In the genomic region with DNA sequence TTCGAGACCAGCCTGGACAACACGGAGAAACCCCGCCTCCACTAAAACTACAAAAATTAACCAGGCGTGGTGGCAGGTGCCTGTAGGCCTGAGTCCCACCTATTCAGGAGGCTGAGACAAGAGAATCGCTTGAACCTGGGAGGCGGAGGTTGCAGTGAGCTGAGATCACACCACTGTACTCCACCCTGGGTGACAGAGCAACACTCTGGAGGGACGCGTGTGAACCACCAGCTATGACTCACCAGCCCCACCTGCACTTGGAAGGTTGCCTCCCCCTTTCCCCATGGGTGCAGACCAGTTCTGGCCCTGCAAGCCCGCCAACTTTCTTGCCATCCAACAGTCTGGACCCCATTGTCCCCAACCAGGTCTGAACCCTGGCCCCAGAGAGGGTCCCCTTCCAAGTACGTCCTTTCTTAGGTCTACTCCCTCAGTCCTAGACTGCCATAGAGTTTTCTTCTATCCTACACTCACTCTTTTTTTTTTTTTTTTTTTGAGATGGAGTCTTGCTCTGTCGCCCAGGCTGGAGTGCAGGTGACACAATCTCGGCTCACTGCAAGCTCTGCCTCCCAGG, we compare ENCODE assay signal across 20 cellular contexts. TPM values are rescaled to one million over a fixed set of nuclear protein-coding genes. Genes with fewer than 3 reads are reported as not detected.
A peak's percentile ranks its signal among the peaks of the same experiment; 100 is the strongest.
DNase-seq lines count a peak whose midpoint lies in the region; ATAC-seq and TF ChIP-seq lines count a peak whose summit lies in the region.
"Had no signal": no experiment of that assay in that cellular context is flagged by ENCODE, and none has a peak within 500 bp of the region (broad histone marks: within the 10 kb centered on the region; RNA-seq: fewer than 3 reads in every experiment).

No MANE protein-coding gene starts in this region.

- H3K27me3 ChIP-seq in IMR-90 (ENCODE audit: control insufficient read depth, insufficient read depth, low read length), result no peaks in the 10 kb centered on the region
- H3K27me3 ChIP-seq: breast epithelium, heart left ventricle had no signal

- H3K27ac Mint-ChIP-seq in Calu3 (ENCODE audit: unreplicated experiment), result peak overlapping the region; percentile 90
- H3K27ac Mint-ChIP-seq in activated CD8-positive, alpha-beta memory T cell treated with anti-CD3 and anti-CD28 coated beads, Interleukin-2, amount 10 ng/mL, durations not matched to agents 7 days and 5 days, result no peak overlapping the region
- H3K27ac Mint-ChIP-seq: activated CD4-positive, alpha-beta T cell treated with anti-CD3 and anti-CD28 coated beads for 36 hours; activated T-helper 2 cell treated with anti-CD3 and anti-CD28 coated beads, Interferon-gamma antibody, Interleukin-2, Interleukin-4, amounts not matched to agents 10 μg/mL and 5 μg/mL and 100 μg/mL, durations not matched to agents 14 hours and 24 hours and 36 hours; CD4-positive, alpha-beta T cell had no signal

- H3K27me3 Mint-ChIP-seq in Calu3 (ENCODE audit: unreplicated experiment), result no peaks in the 10 kb centered on the region
- no peaks in the 10 kb centered on the region for H3K27me3 Mint-ChIP-seq in activated CD8-positive, alpha-beta memory T cell treated with anti-CD3 and anti-CD28 coated beads, Interleukin-2, amount 10 ng/mL, durations not matched to agents 7 days and 5 days
- H3K27me3 Mint-ChIP-seq: CD4-positive, alpha-beta T cell had no signal

- 100% methylated on average over 1 of the region's 12 CpGs; no CpG with 5 or more reads in 1 of the 2 experiments for WGBS in IMR-90 (ENCODE audit: extremely low coverage in 2 of 2, insufficient read length in 1 of 2), 2 experiments

- peaks cover 35% of the 10 kb centered on the region for H3K36me3 Mint-ChIP-seq in Calu3 (ENCODE audit: insufficient read depth, unreplicated experiment)
- no peaks in the 10 kb centered on the region for H3K36me3 Mint-ChIP-seq in activated CD8-positive, alpha-beta memory T cell treated with anti-CD3 and anti-CD28 coated beads, Interleukin-2, amount 10 ng/mL, durations not matched to agents 7 days and 5 days

- H3K9me3 ChIP-seq in IMR-90 (ENCODE audit: control insufficient read depth, insufficient read depth, low read length), result no peaks in the 10 kb centered on the region
- H3K9me3 ChIP-seq: breast epithelium, HAP-1, heart left ventricle, lower lobe of right lung had no signal

- H3K14ac ChIP-seq in IMR-90 (replicated peaks; ENCODE audit: low read depth, low read length), result no peak overlapping the region; the same call in 1 of the 2 replicates

- H2AFZ ChIP-seq in IMR-90 (replicated peaks; ENCODE audit: low read length, poor library complexity), result no peak overlapping the region

- no peak overlapping the region for H3K4me2 ChIP-seq in IMR-90 (ENCODE audit: low read depth, low read length)

- H4K20me1 ChIP-seq in IMR-90 (ENCODE audit: insufficient read depth, low read length), result peaks cover 5% of the 10 kb centered on the region; the same call in 1 of the 2 replicates

- H3K23ac ChIP-seq in IMR-90 (ENCODE audit: low read depth, low read length), result no peak overlapping the region

- no peak overlapping the region for H2AK9ac ChIP-seq in IMR-90 (replicated peaks; ENCODE audit: low read depth, low read length, poor library complexity)

- ATAC-seq in IMR-90 (ENCODE audit: low read depth), result no peak
- no peak for ATAC-seq in activated CD8-positive, alpha-beta memory T cell treated with anti-CD3 and anti-CD28 coated beads, Interleukin-2, amount 10 ng/mL, durations not matched to agents 7 days and 5 days
- ATAC-seq: activated CD4-positive, alpha-beta T cell treated with anti-CD3 and anti-CD28 coated beads for 36 hours; heart left ventricle had no signal

- no peak for TF ChIP-seq POLR2A in IMR-90 (IDR thresholded peaks at IDR 0.05; ENCODE audit: low read depth, low read length)

- no peak overlapping the region for H3K4ac ChIP-seq in IMR-90 (ENCODE audit: low read depth, low read length)

- no peaks in the 10 kb centered on the region for H3K36me3 ChIP-seq in IMR-90 (ENCODE audit: control insufficient read depth, insufficient read depth, low read length)
- H3K36me3 ChIP-seq: breast epithelium, HAP-1, heart left ventricle, lower lobe of right lung had no signal

- TF ChIP-seq CTCF in Calu3 (IDR thresholded peaks at IDR 0.05; ENCODE audit: unreplicated experiment), result no peak
- TF ChIP-seq CTCF in IMR-90 (conservative IDR thresholded peaks at IDR 0.05; ENCODE audit: low read depth, low read length), result no peak

- H3K4me3 Mint-ChIP-seq in Calu3 (ENCODE audit: low read depth, unreplicated experiment), result peak overlapping the region; percentile 13
- no peak overlapping the region for H3K4me3 Mint-ChIP-seq in activated CD8-positive, alpha-beta memory T cell treated with anti-CD3 and anti-CD28 coated beads, Interleukin-2, amount 10 ng/mL, durations not matched to agents 7 days and 5 days
- H3K4me3 Mint-ChIP-seq: activated CD4-positive, alpha-beta T cell treated with anti-CD3 and anti-CD28 coated beads for 36 hours; CD4-positive, alpha-beta T cell had no signal

- no peak overlapping the region for H4K91ac ChIP-seq in IMR-90 (ENCODE audit: insufficient read depth, low read depth, low read length)

- no TSS peak for BruUV-seq in Calu3 (replicated peaks; lab: Mats Ljungman, UMichigan)
- no TSS peak for BruUV-seq in IMR-90 (replicated peaks; lab: Mats Ljungman, UMichigan)

- no peak overlapping the region for H3K56ac ChIP-seq in IMR-90 (ENCODE audit: extremely low read depth, insufficient read depth, low read length)

- no peak overlapping the region for H4K8ac ChIP-seq in IMR-90 (ENCODE audit: low read depth in 2 of 2, low read length in 2 of 2)

- in situ Hi-C loops in IMR-90 (cut with MboI; ENCODE audit: low sequenced_read_pairs), result no loop called here

- dilution Hi-C loops in IMR-90 (cut with HindIII; ENCODE audit: low sequenced_read_pairs, unreplicated experiment), result no loop called here

- peak; percentile 91 for DNase-seq in Calu3
- no peak for DNase-seq in IMR-90
- DNase-seq in glomerular visceral epithelial cell (ENCODE audit: extremely low spot score), result peak; percentile 42
- peak; percentile 26 for DNase-seq in stimulated activated CD8-positive, alpha-beta memory T cell treated with anti-CD3 and anti-CD28 coated beads, Interleukin-4, amount 100 ng/mL, for 48 hours
- DNase-seq in DMS 273 (lab: John Stamatoyannopoulos, UW; ENCODE audit: unreplicated experiment), result no peak
- no peak for DNase-seq in activated CD8-positive, alpha-beta memory T cell treated with anti-CD3 and anti-CD28 coated beads, Interleukin-2, amount 10 ng/mL, durations not matched to agents 7 days and 5 days
- DNase-seq in hippocampal formation (lab: John Stamatoyannopoulos, UW), result no peak
- DNase-seq: activated CD4-positive, alpha-beta T cell treated with anti-CD3 and anti-CD28 coated beads for 36 hours; CD4-positive, alpha-beta T cell; DMS79 treated with DMSO at 0.1 percent for 48 hours; heart left ventricle; lower lobe of right lung; NCI-H1417 treated with DMSO at 0.1 percent for 48 hours; NCI-H524 treated with DMSO at 0.1 percent for 48 hours; occipital lobe; Right ventricle myocardium superior; stimulated activated CD4-positive, alpha-beta T cell treated with anti-CD3 and anti-CD28 coated beads, Interleukin-4, amount 100 ng/mL, for 4 hours had no signal

- H3K9me1 ChIP-seq in IMR-90 (ENCODE audit: insufficient read depth, low read length), result peaks cover 20% of the 10 kb centered on the region

- H3K4me1 Mint-ChIP-seq in Calu3 (ENCODE audit: low read depth, unreplicated experiment), result peaks cover 69% of the 10 kb centered on the region
- peaks cover 5% of the 10 kb centered on the region for H3K4me1 Mint-ChIP-seq in activated CD8-positive, alpha-beta memory T cell treated with anti-CD3 and anti-CD28 coated beads, Interleukin-2, amount 10 ng/mL, durations not matched to agents 7 days and 5 days
- H3K4me1 Mint-ChIP-seq: activated CD4-positive, alpha-beta T cell treated with anti-CD3 and anti-CD28 coated beads for 36 hours had no signal

- intact Hi-C loops in Calu3 (cut with micrococcal nuclease; ENCODE audit: unreplicated experiment) (no loop called here), IMR-90 (cut with micrococcal nuclease) (no loop called here)

- TF ChIP-seq RAD21 in IMR-90 (IDR thresholded peaks at IDR 0.05; ENCODE audit: low read length), result no peak

- H2BK20ac ChIP-seq in IMR-90 (ENCODE audit: low read depth, low read length), result no peak overlapping the region

- H2BK5ac ChIP-seq in IMR-90 (ENCODE audit: low read depth, low read length, poor library complexity, severe bottlenecking), result no peak overlapping the region

- no peak overlapping the region for H3K9ac ChIP-seq in IMR-90 (ENCODE audit: low read depth, low read length)

- CTCF ChIA-PET in Calu3 (lab: Charles Lee) (interaction anchor here (0.6 to 2.6 kb wide), 11 partner anchors 11 to 405 kb away, joined by 3 to 9 read pairs (median 3); no protein-coding TSS in a partner anchor), IMR-90 (lab: Yijun Ruan, JAX) (no interaction called here)
- CTCF ChIA-PET in activated CD8-positive, alpha-beta memory T cell treated with anti-CD3 and anti-CD28 coated beads, Interleukin-2, amount 10 ng/mL, durations not matched to agents 7 days and 5 days (lab: Charles Lee), result no interaction called here

- no peaks in the 10 kb centered on the region for H3K9me3 Mint-ChIP-seq in Calu3 (ENCODE audit: low read depth, unreplicated experiment)
- no peaks in the 10 kb centered on the region for H3K9me3 Mint-ChIP-seq in activated CD8-positive, alpha-beta memory T cell treated with anti-CD3 and anti-CD28 coated beads, Interleukin-2, amount 10 ng/mL, durations not matched to agents 7 days and 5 days (ENCODE audit: low read depth)
- H3K9me3 Mint-ChIP-seq: activated T-helper 2 cell treated with anti-CD3 and anti-CD28 coated beads, Interferon-gamma antibody, Interleukin-2, Interleukin-4, amounts not matched to agents 10 μg/mL and 5 μg/mL and 100 μg/mL, durations not matched to agents 14 hours and 24 hours and 36 hours; CD4-positive, alpha-beta T cell had no signal

- peaks cover 20 to 84% of the 10 kb centered on the region in 2 experiments for H3K79me1 ChIP-seq in IMR-90 (ENCODE audit: low read depth in 1 of 2, low read length in 2 of 2)

- no peak overlapping the region for H2BK15ac ChIP-seq in IMR-90 (ENCODE audit: low read depth, low read length)

- no peak overlapping the region for H3K4me3 ChIP-seq in IMR-90 (ENCODE audit: insufficient read depth, low read depth, low read length)
- H3K4me3 ChIP-seq: breast epithelium, HAP-1, heart left ventricle, lower lobe of right lung had no signal

- H2AK5ac ChIP-seq in IMR-90 (ENCODE audit: low read depth, low read length), result peak overlapping the region; percentile 43; the same call in 1 of the 2 replicates

- H3K4me1 ChIP-seq in IMR-90 (ENCODE audit: control insufficient read depth, insufficient read depth, low read length), result peaks cover 12% of the 10 kb centered on the region
- H3K4me1 ChIP-seq: breast epithelium, HAP-1 had no signal

- POLR2A ChIA-PET in IMR-90 (lab: Charles Lee; ENCODE audit: unreplicated experiment), result no interaction called here

- no peak overlapping the region for H2BK120ac ChIP-seq in IMR-90 (ENCODE audit: low read depth, low read length)

- no peak overlapping the region for H3K27ac ChIP-seq in IMR-90 (ENCODE audit: insufficient read depth, low read length)
- H3K27ac ChIP-seq: breast epithelium, heart left ventricle, lower lobe of right lung had no signal

- no peak overlapping the region for H3K18ac ChIP-seq in IMR-90 (ENCODE audit: low read depth, low read length)

- H4K5ac ChIP-seq in IMR-90 (ENCODE audit: low read depth, low read length), result no peak overlapping the region

RNA-seq across cellular contexts. Expression of a gene that starts 29.2 kb away (rescaled TPM):
- 90.3 and 98.5 TPM in 2 replicates for total RNA-seq in Calu3 (2022)
- 22.4 and 23.3 TPM in 2 replicates for total RNA-seq in IMR-90 (2012; rRNA removed)
- 10.4 and 10.6 TPM in 2 replicates for polyA plus RNA-seq in IMR-90 (2012; rRNA removed)
- polyA plus RNA-seq in IMR-90 (2012; cell fraction: cytosol; rRNA removed), result 5.8 and 7.8 TPM in 2 replicates
- polyA plus RNA-seq in IMR-90 (2012; cell fraction: nucleus; rRNA removed; ENCODE audit: low replicate concordance), result 6.6 and 12.1 TPM in 2 replicates
- 1 to 10 TPM in 1 of 2 experiments, under 1 TPM in 1; 0.38 to 2.4 TPM for total RNA-seq in activated CD8-positive, alpha-beta memory T cell treated with anti-CD3 and anti-CD28 coated beads, Interleukin-2, amount 10 ng/mL, durations not matched to agents 7 days and 5 days

Comparison
In these comparisons a context has a peak if more than half of its experiments do, and no peak if none do; other contexts are left out.
1. DNase-seq: peak in Calu3 (single experiment), glomerular visceral epithelial cell (single experiment) and stimulated activated CD8-positive, alpha-beta memory T cell treated with anti-CD3 and anti-CD28 coated beads, Interleukin-4, amount 100 ng/mL, for 48 hours (single experiment); none in IMR-90 (single experiment), DMS 273 (single experiment), activated CD8-positive, alpha-beta memory T cell treated with anti-CD3 and anti-CD28 coated beads, Interleukin-2, amount 10 ng/mL, durations not matched to agents 7 days and 5 days (single experiment) and hippocampal formation (0 of 2).